ENCODE assay signal across 18 cellular contexts in genomic region chr3:20064796-20065564, GRCh38. TPM values are rescaled to one million over a fixed set of nuclear protein-coding genes. Genes with fewer than 3 reads are reported as not detected.
DNase-seq lines count a peak whose midpoint lies in the region; ATAC-seq and TF ChIP-seq lines count a peak whose summit lies in the region.
"Had no signal": no experiment of that assay in that cellular context is flagged by ENCODE, and none has a peak within 500 bp of the region (broad histone marks: within the 10 kb centered on the region; RNA-seq: fewer than 3 reads in every experiment).

No MANE protein-coding gene starts in this region.

- H3K36me3 ChIP-seq in psoas muscle (ENCODE audit: insufficient read depth in 1 of 2, low read depth in 1 of 2): no peaks in the 10 kb centered on the region
- no peaks in the 10 kb centered on the region for H3K36me3 ChIP-seq in GM23248 (ENCODE audit: low read depth)
- H3K36me3 ChIP-seq: neural progenitor cell had no signal

- H3K27ac ChIP-seq in psoas muscle (peak overlapping the region; percentile 25), GM23248 (no peak overlapping the region)
- H3K27ac ChIP-seq: neural progenitor cell, testis had no signal

- intact Hi-C loops in psoas muscle (cut with DNase I): no loop called here

- no peak overlapping the region for H3K4me2 ChIP-seq in GM23248 (ENCODE audit: unreplicated experiment)
- H3K4me2 ChIP-seq: neural progenitor cell had no signal

- H3K4me1 ChIP-seq in psoas muscle: peaks cover 57% of the 10 kb centered on the region
- 0 out of 2 replicates have a peak, but pooled peaks cover 9% of the 10 kb centered on the region for H3K4me1 ChIP-seq in GM23248 (ENCODE audit: insufficient read depth)

- no peaks in the 10 kb centered on the region for H3K9me2 ChIP-seq in GM23248 (ENCODE audit: insufficient read depth)

- 0 out of 2 replicates have a peak, but pooled peaks cover 4% of the 10 kb centered on the region for H3K79me2 ChIP-seq in GM23248 (ENCODE audit: insufficient read depth)

- no peaks in the 10 kb centered on the region for H3K9me3 ChIP-seq in psoas muscle
- H3K9me3 ChIP-seq in GM23248 (ENCODE audit: low read depth): no peaks in the 10 kb centered on the region
- H3K9me3 ChIP-seq: testis had no signal

- H3K4me3 ChIP-seq in psoas muscle (no peak overlapping the region), GM23248 (no peak overlapping the region)
- H3K4me3 ChIP-seq: neural progenitor cell, testis had no signal

- TF ChIP-seq POLR2A in erythroblast (IDR thresholded peaks at IDR 0.05; ENCODE audit: low read length): no peak

- no peak overlapping the region for H3K9ac ChIP-seq in GM23248
- H3K9ac ChIP-seq: neural progenitor cell had no signal

- ATAC-seq in psoas muscle: peak in 3 of 4 donors; percentile 38 to 62 (median 39)
- ATAC-seq: HCT116 had no signal

- H2AFZ ChIP-seq in GM23248: no peak overlapping the region
- H2AFZ ChIP-seq: neural progenitor cell had no signal

- peak; percentile 5 for DNase-seq in NCI-H1105 treated with DMSO at 0.1 percent for 48 hours (lab: John Stamatoyannopoulos, UW)
- DNase-seq in NCI-H1105 (lab: John Stamatoyannopoulos, UW): no peak
- DNase-seq in NCI-H524 (lab: John Stamatoyannopoulos, UW): peak; percentile 80 to 94
- DNase-seq in erythroblast (lab: John Stamatoyannopoulos, UW): peak; percentile 80 to 94
- no peak for DNase-seq in psoas muscle
- DNase-seq in GM23248: no peak
- DNase-seq in GF-D8 (lab: John Stamatoyannopoulos, UW): no peak
- DNase-seq in GM13976 (ENCODE audit: low spot score): no peak
- DNase-seq: 8988T; activated CD4-positive, CD25-positive, alpha-beta regulatory T cell; activated CD8-positive, alpha-beta memory T cell treated with anti-CD3 and anti-CD28 coated beads, Interleukin-2, amount 50 U/mL, for 4 hours; hippocampal formation; SW 1271; testis had no signal

- WGBS in psoas muscle, 3 donors: 19 to 38% (median 20%) methylated on average over 5 of the region's 5 CpGs
- 32 to 44% methylated on average over 5 of the region's 5 CpGs for WGBS in GM23248 (ENCODE audit: low coverage in 1 of 2, low lambda C conversion rate in 2 of 2, missing lambda C conversion rate in 2 of 2), 2 experiments

- in situ Hi-C loops in GM23248 (cut with MboI): no loop called here
- in situ Hi-C loops in GM13976 (cut with MboI; ENCODE audit: low sequenced_read_pairs, unreplicated experiment): no loop called here

- no peak for TF ChIP-seq CTCF in psoas muscle (IDR thresholded peaks at IDR 0.05)
- no peak for TF ChIP-seq CTCF in GM13976 (IDR thresholded peaks at IDR 0.05; ENCODE audit: borderline replicate concordance, control extremely low read depth, extremely low read depth, insufficient read depth, missing control alignments)

- H3K27me3 ChIP-seq in psoas muscle (ENCODE audit: insufficient read depth in 3 of 3, low read length in 2 of 3): no peaks in the 10 kb centered on the region
- H3K27me3 ChIP-seq in GM23248 (replicated peaks; ENCODE audit: insufficient read depth): no peaks in the 10 kb centered on the region
- H3K27me3 ChIP-seq: neural progenitor cell, testis had no signal

- H3F3A ChIP-seq in GM23248 (ENCODE audit: insufficient read depth): peaks cover 6% of the 10 kb centered on the region; the same call in 1 of the 2 replicates

- H4K20me1 ChIP-seq in GM23248 (ENCODE audit: insufficient read depth): no peaks in the 10 kb centered on the region

RNA-seq across cellular contexts. Expression of gene KAT2B, which starts 24.7 kb away (rescaled TPM):
- 10 to 100 TPM; 27.8 to 62.2 (median 41.9) TPM for total RNA-seq in psoas muscle
- polyA plus RNA-seq in psoas muscle (10 to 100 TPM; 10.8 to 45.9 (median 18.4) TPM), GM23248 (2016; fragmentation: Nextera tagmentation; extraction: Ambion mirVana) (1.5 TPM in 2 replicates)
- 10.4 and 13.5 TPM in 2 replicates for total RNA-seq in GM23248 (2014; rRNA removed; shearing (Covaris generic))

RNA-seq across cellular contexts. Expression of gene PP2D1, which starts 52.9 kb away (rescaled TPM):
- total RNA-seq in psoas muscle: not detected
- not detected for polyA plus RNA-seq in psoas muscle
- not detected in 2 replicates for total RNA-seq in GM23248 (2014; rRNA removed; shearing (Covaris generic))
- polyA plus RNA-seq in GM23248 (2016; fragmentation: Nextera tagmentation; extraction: Ambion mirVana): 0.16 TPM in 1 of 2 replicates, not detected in the other
- total RNA-seq: lower leg skin, M059J had no signal

Comparison
In these comparisons a context has a peak if more than half of its experiments do, and no peak if none do; other contexts are left out.
1. DNase-seq: peak in NCI-H1105 treated with DMSO at 0.1 percent for 48 hours (single experiment), NCI-H524 (2 of 2) and erythroblast (2 of 2); none in NCI-H1105 (single experiment), psoas muscle (0 of 2), GM23248 (single experiment), GF-D8 (single experiment) and GM13976 (single experiment).